Comparison of ENCODE assay signal across 30 cellular contexts in the genomic region with DNA sequence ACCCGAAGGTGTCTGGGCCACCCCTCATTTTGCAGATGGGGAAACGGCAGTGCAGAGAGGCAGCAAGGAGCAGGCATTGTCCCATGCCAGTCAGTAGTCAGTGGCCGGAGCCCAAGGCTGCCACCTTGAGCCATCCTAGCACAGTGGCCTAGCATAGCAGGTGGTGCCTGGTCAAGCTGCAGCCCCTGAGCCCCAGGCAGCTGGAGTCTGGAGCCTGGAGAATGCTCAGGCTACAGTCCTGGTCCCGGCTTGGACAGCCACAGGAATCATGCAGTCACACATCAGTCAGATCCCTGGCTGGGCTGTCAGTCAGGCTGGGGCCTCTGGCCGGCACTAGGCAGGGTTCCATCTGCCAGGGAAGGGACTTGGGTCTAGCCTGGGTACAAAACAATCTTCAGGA. TPM values are rescaled to one million over a fixed set of nuclear protein-coding genes. Genes with fewer than 3 reads are reported as not detected.
"Had no signal": no experiment of that assay in that cellular context is flagged by ENCODE, and none has a peak within 500 bp of the region (broad histone marks: within the 10 kb centered on the region; RNA-seq: fewer than 3 reads in every experiment).

No MANE protein-coding gene starts in this region.

- H3K4me1 ChIP-seq: esophagus muscularis mucosa, foreskin keratinocyte, neural progenitor cell, tibial nerve had no signal

- FAIRE-seq: astrocyte, islet of Langerhans, small intestine, urothelium cell line had no signal

- H2AFZ ChIP-seq: neural progenitor cell had no signal

- H3K36me3 ChIP-seq: brain microvascular endothelial cell, esophagus muscularis mucosa, neural progenitor cell, right lobe of liver, tibial nerve had no signal

- H3K9ac ChIP-seq: neural progenitor cell had no signal

- H3K27me3 ChIP-seq: brain microvascular endothelial cell, right lobe of liver had no signal

- ATAC-seq: foreskin keratinocyte, natural killer cell, right lobe of liver had no signal

- DNase-seq: activated CD4-positive, alpha-beta T cell treated with anti-CD3 and anti-CD28 coated beads for 4 hours; activated CD4-positive, alpha-beta T cell treated with anti-CD3 and anti-CD28 coated beads, Interleukin-2, amount 50 U/mL, for 48 hours; activated CD8-positive, alpha-beta memory T cell treated with anti-CD3 and anti-CD28 coated beads, Interleukin-2, amount 50 U/mL, for 4 hours; activated effector memory CD4-positive, alpha-beta T cell treated with anti-CD3 and anti-CD28 coated beads, Interleukin-2, amount 50 U/mL, for 16 hours; activated naive CD4-positive, alpha-beta T cell treated with anti-CD3 and anti-CD28 coated beads for 36 hours; activated naive CD8-positive, alpha-beta T cell treated with anti-CD3 and anti-CD28 coated beads for 36 hours; activated T-cell treated with anti-CD3 and anti-CD28 coated beads, Interleukin-2, amount 50 U/mL, for 1 hour; brain microvascular endothelial cell; dermis blood vessel endothelial cell; effector CD4-positive, alpha-beta T cell; foreskin keratinocyte; natural killer cell; small intestine; stimulated activated CD4-positive, alpha-beta T cell treated with anti-CD3 and anti-CD28 coated beads, Interleukin-1b, Interleukin-23, amount 100 ng/mL, for 48 hours; stimulated activated naive CD4-positive, alpha-beta T cell had no signal

- H3K4me2 ChIP-seq: neural progenitor cell had no signal

- H3K27ac ChIP-seq: brain microvascular endothelial cell, esophagus muscularis mucosa, foreskin keratinocyte, neural progenitor cell, right lobe of liver, tibial nerve, VCaP had no signal

- H3K4me3 ChIP-seq: esophagus muscularis mucosa, neural progenitor cell, right lobe of liver, tibial nerve had no signal

- H3K9me3 ChIP-seq: esophagus muscularis mucosa, right lobe of liver had no signal

RNA-seq across cellular contexts. Expression of gene KCNC1, which starts 18.6 kb away (rescaled TPM):
- total RNA-seq: activated CD8-positive, alpha-beta memory T cell treated with anti-CD3 and anti-CD28 coated beads for 36 hours; activated naive CD4-positive, alpha-beta T cell treated with anti-CD3 and anti-CD28 coated beads for 36 hours; activated naive CD8-positive, alpha-beta T cell treated with anti-CD3 and anti-CD28 coated beads for 36 hours; activated T-helper 1 cell treated with anti-CD3 and anti-CD28 coated beads, Interleukin-12 subunit alpha, Interleukin-12 subunit beta, Interleukin-2, Interleukin-4 antibody, amounts not matched to agents 30 ng/mL and 10 ng/mL and 1 ng/mL, durations not matched to agents 14 hours and 24 hours and 36 hours; dermis blood vessel endothelial cell; esophagus muscularis mucosa; foreskin keratinocyte; glomerular endothelial cell; natural killer cell; omental fat pad; right lobe of liver; T-helper 1 cell treated with Interleukin-12 subunit alpha and Interleukin-12 subunit beta and Interleukin-4 antibody, amounts not matched to agents 30 ng/mL and 1 ng/mL, for 36 hours; tibial nerve had no signal
- polyA plus RNA-seq: foreskin keratinocyte had no signal

RNA-seq across cellular contexts. Expression of gene MYOD1, which starts 33.8 kb away (rescaled TPM):
- total RNA-seq: activated CD8-positive, alpha-beta memory T cell treated with anti-CD3 and anti-CD28 coated beads for 36 hours; activated naive CD4-positive, alpha-beta T cell treated with anti-CD3 and anti-CD28 coated beads for 36 hours; activated naive CD8-positive, alpha-beta T cell treated with anti-CD3 and anti-CD28 coated beads for 36 hours; activated T-helper 1 cell treated with anti-CD3 and anti-CD28 coated beads, Interleukin-12 subunit alpha, Interleukin-12 subunit beta, Interleukin-2, Interleukin-4 antibody, amounts not matched to agents 30 ng/mL and 10 ng/mL and 1 ng/mL, durations not matched to agents 14 hours and 24 hours and 36 hours; astrocyte; dermis blood vessel endothelial cell; esophagus muscularis mucosa; foreskin keratinocyte; glomerular endothelial cell; lower leg skin; natural killer cell; omental fat pad; right lobe of liver; T-helper 1 cell treated with Interleukin-12 subunit alpha and Interleukin-12 subunit beta and Interleukin-4 antibody, amounts not matched to agents 30 ng/mL and 1 ng/mL, for 36 hours; temporal lobe; tibial nerve had no signal
- polyA plus RNA-seq: foreskin keratinocyte, small intestine had no signal
